22 cellular contexts compared by ENCODE assay signal in genomic region chr16:58187092-58187491, GRCh38. TPM values are rescaled to one million over a fixed set of nuclear protein-coding genes. Genes with fewer than 3 reads are reported as not detected.
A peak's percentile ranks its signal among the peaks of the same experiment; 100 is the strongest.
DNase-seq lines count a peak whose midpoint lies in the region; ATAC-seq and TF ChIP-seq lines count a peak whose summit lies in the region.
"Had no signal": no experiment of that assay in that cellular context is flagged by ENCODE, and none has a peak within 500 bp of the region (broad histone marks: within the 10 kb centered on the region; RNA-seq: fewer than 3 reads in every experiment).

No MANE protein-coding gene starts in this region.

- H3K4me1 ChIP-seq in upper lobe of right lung = no peaks in the 10 kb centered on the region

- TF ChIP-seq CTCF in upper lobe of right lung (IDR thresholded peaks at IDR 0.05) = no peak

- H3K27ac Mint-ChIP-seq in activated naive CD4-positive, alpha-beta T cell treated with anti-CD3 and anti-CD28 coated beads, Interleukin-2, amount 50 U/mL, for 24 hours = peak overlapping the region; percentile 80
- no peak overlapping the region for H3K27ac Mint-ChIP-seq in activated naive CD4-positive, alpha-beta T cell treated with anti-CD3 and anti-CD28 coated beads, Interleukin-2, amount 10 ng/mL, durations not matched to agents 7 days and 5 days
- peak overlapping the region; percentile 74 for H3K27ac Mint-ChIP-seq in activated naive CD8-positive, alpha-beta T cell treated with anti-CD3 and anti-CD28 coated beads, Interleukin-2, amount 50 U/mL, for 24 hours
- H3K27ac Mint-ChIP-seq: activated CD4-positive, alpha-beta memory T cell treated with anti-CD3 and anti-CD28 coated beads for 36 hours; activated T-helper 2 cell treated with anti-CD3 and anti-CD28 coated beads, Interferon-gamma antibody, Interleukin-2, Interleukin-4, amounts not matched to agents 10 μg/mL and 5 μg/mL and 100 μg/mL, durations not matched to agents 14 hours and 24 hours and 36 hours; CD4-positive, alpha-beta T cell; memory B cell; type B pancreatic cell had no signal

- no peak for DNase-seq in activated naive CD4-positive, alpha-beta T cell treated with anti-CD3 and anti-CD28 coated beads, Interleukin-2, amount 10 ng/mL, durations not matched to agents 7 days and 5 days
- DNase-seq in activated naive CD8-positive, alpha-beta T cell treated with anti-CD3 and anti-CD28 coated beads, Interleukin-2, amount 50 U/mL, for 24 hours = no peak
- DNase-seq in iris pigment epithelial cell (ENCODE audit: low read depth) (peak; percentile 6), upper lobe of right lung (no peak), NCI-H2029 treated with DMSO at 0.1 percent for 48 hours (lab: John Stamatoyannopoulos, UW) (no peak), posterior vena cava (ENCODE audit: low spot score) (no peak)
- DNase-seq: activated CD4-positive, alpha-beta memory T cell treated with anti-CD3 and anti-CD28 coated beads for 36 hours; anterior cingulate cortex; CD4-positive, alpha-beta T cell; head of caudate nucleus; immature natural killer cell; NCI-H1436; NCI-H2227 treated with DMSO at 0.1 percent for 48 hours; stimulated activated CD4-positive, alpha-beta T cell treated with anti-CD3 and anti-CD28 coated beads, Interleukin-15, amount 100 ng/mL, for 24 hours; stimulated activated naive CD4-positive, alpha-beta T cell had no signal

- H3K4me3 Mint-ChIP-seq in activated naive CD4-positive, alpha-beta T cell treated with anti-CD3 and anti-CD28 coated beads, Interleukin-2, amount 50 U/mL, for 24 hours = no peak overlapping the region
- H3K4me3 Mint-ChIP-seq in activated naive CD4-positive, alpha-beta T cell treated with anti-CD3 and anti-CD28 coated beads, Interleukin-2, amount 10 ng/mL, durations not matched to agents 7 days and 5 days = no peak overlapping the region
- no peak overlapping the region for H3K4me3 Mint-ChIP-seq in activated naive CD8-positive, alpha-beta T cell treated with anti-CD3 and anti-CD28 coated beads, Interleukin-2, amount 50 U/mL, for 24 hours
- H3K4me3 Mint-ChIP-seq: activated CD4-positive, alpha-beta memory T cell treated with anti-CD3 and anti-CD28 coated beads for 36 hours; CD4-positive, alpha-beta T cell; immature natural killer cell; memory B cell; type B pancreatic cell had no signal

- H3K36me3 ChIP-seq in upper lobe of right lung = peaks cover 86% of the 10 kb centered on the region

- peak overlapping the region; percentile 21 for H3K27ac ChIP-seq in upper lobe of right lung
- H3K27ac ChIP-seq: RWPE1 had no signal

- intact Hi-C loops in upper lobe of right lung (cut with DNase I) (no loop called here), posterior vena cava (cut with DNase I) (no loop called here)

- no peaks in the 10 kb centered on the region for H3K9me3 ChIP-seq in upper lobe of right lung

- no peak for ATAC-seq in activated naive CD8-positive, alpha-beta T cell treated with anti-CD3 and anti-CD28 coated beads, Interleukin-2, amount 50 U/mL, for 24 hours
- ATAC-seq in upper lobe of right lung = no peak
- ATAC-seq in HG02852 (IDR thresholded peaks at IDR 0.05; ENCODE audit: unreplicated experiment) = no peak
- ATAC-seq: esophagus mucosa had no signal

- peaks cover 29% of the 10 kb centered on the region for H3K36me3 Mint-ChIP-seq in activated naive CD4-positive, alpha-beta T cell treated with anti-CD3 and anti-CD28 coated beads, Interleukin-2, amount 50 U/mL, for 24 hours
- H3K36me3 Mint-ChIP-seq in activated naive CD4-positive, alpha-beta T cell treated with anti-CD3 and anti-CD28 coated beads, Interleukin-2, amount 10 ng/mL, durations not matched to agents 7 days and 5 days = peaks cover 62% of the 10 kb centered on the region
- peaks cover 82% of the 10 kb centered on the region for H3K36me3 Mint-ChIP-seq in activated naive CD8-positive, alpha-beta T cell treated with anti-CD3 and anti-CD28 coated beads, Interleukin-2, amount 50 U/mL, for 24 hours (ENCODE audit: low read depth)

- H3K9me3 Mint-ChIP-seq in activated naive CD4-positive, alpha-beta T cell treated with anti-CD3 and anti-CD28 coated beads, Interleukin-2, amount 50 U/mL, for 24 hours = no peaks in the 10 kb centered on the region
- H3K9me3 Mint-ChIP-seq in activated naive CD4-positive, alpha-beta T cell treated with anti-CD3 and anti-CD28 coated beads, Interleukin-2, amount 10 ng/mL, durations not matched to agents 7 days and 5 days = no peaks in the 10 kb centered on the region
- no peaks in the 10 kb centered on the region for H3K9me3 Mint-ChIP-seq in activated naive CD8-positive, alpha-beta T cell treated with anti-CD3 and anti-CD28 coated beads, Interleukin-2, amount 50 U/mL, for 24 hours
- H3K9me3 Mint-ChIP-seq: activated CD4-positive, alpha-beta memory T cell treated with anti-CD3 and anti-CD28 coated beads for 36 hours; activated T-helper 2 cell treated with anti-CD3 and anti-CD28 coated beads, Interferon-gamma antibody, Interleukin-2, Interleukin-4, amounts not matched to agents 10 μg/mL and 5 μg/mL and 100 μg/mL, durations not matched to agents 14 hours and 24 hours and 36 hours; CD4-positive, alpha-beta T cell; immature natural killer cell; memory B cell; type B pancreatic cell had no signal

- CTCF ChIA-PET in activated naive CD4-positive, alpha-beta T cell treated with anti-CD3 and anti-CD28 coated beads, Interleukin-2, amount 10 ng/mL, durations not matched to agents 7 days and 5 days (lab: Charles Lee) = interaction anchor here (2.1 kb wide), 1 partner anchor 9 kb away, joined by 7 read pairs; no protein-coding TSS in a partner anchor

- no peaks in the 10 kb centered on the region for H3K27me3 ChIP-seq in upper lobe of right lung

- H3K4me1 Mint-ChIP-seq in activated naive CD4-positive, alpha-beta T cell treated with anti-CD3 and anti-CD28 coated beads, Interleukin-2, amount 50 U/mL, for 24 hours = peaks cover 45% of the 10 kb centered on the region
- peaks cover 21% of the 10 kb centered on the region for H3K4me1 Mint-ChIP-seq in activated naive CD4-positive, alpha-beta T cell treated with anti-CD3 and anti-CD28 coated beads, Interleukin-2, amount 10 ng/mL, durations not matched to agents 7 days and 5 days
- H3K4me1 Mint-ChIP-seq in activated naive CD8-positive, alpha-beta T cell treated with anti-CD3 and anti-CD28 coated beads, Interleukin-2, amount 50 U/mL, for 24 hours = peaks cover 34% of the 10 kb centered on the region

- no peaks in the 10 kb centered on the region for H3K27me3 Mint-ChIP-seq in activated naive CD4-positive, alpha-beta T cell treated with anti-CD3 and anti-CD28 coated beads, Interleukin-2, amount 50 U/mL, for 24 hours
- H3K27me3 Mint-ChIP-seq in activated naive CD4-positive, alpha-beta T cell treated with anti-CD3 and anti-CD28 coated beads, Interleukin-2, amount 10 ng/mL, durations not matched to agents 7 days and 5 days = no peaks in the 10 kb centered on the region
- H3K27me3 Mint-ChIP-seq in activated naive CD8-positive, alpha-beta T cell treated with anti-CD3 and anti-CD28 coated beads, Interleukin-2, amount 50 U/mL, for 24 hours = no peaks in the 10 kb centered on the region
- H3K27me3 Mint-ChIP-seq: activated CD4-positive, alpha-beta memory T cell treated with anti-CD3 and anti-CD28 coated beads for 36 hours; CD4-positive, alpha-beta T cell; memory B cell; type B pancreatic cell had no signal

- no peak overlapping the region for H3K4me3 ChIP-seq in upper lobe of right lung

RNA-seq across cellular contexts. Expression of gene CSNK2A2, which starts 10.8 kb away (rescaled TPM):
- total RNA-seq in upper lobe of right lung (69.0 TPM), posterior vena cava (10 to 100 TPM; 39.9 to 41.8 TPM)

RNA-seq across cellular contexts. Expression of gene CFAP20, which starts 57.9 kb away (rescaled TPM):
- total RNA-seq in upper lobe of right lung (24.8 TPM), posterior vena cava (10 to 100 TPM; 14.5 to 15.3 TPM)
